Comparison of ENCODE assay signal across 8 cellular contexts in genomic region chr1:110765640-110766335, GRCh38.
DNase-seq lines count a peak whose midpoint lies in the region; ATAC-seq and TF ChIP-seq lines count a peak whose summit lies in the region.

No MANE protein-coding gene starts in this region.

- no peaks in the 10 kb centered on the region for H3K36me3 Mint-ChIP-seq in stimulated activated effector memory CD8-positive, alpha-beta T cell treated with anti-CD3 and anti-CD28 coated beads, Interleukin-12 subunit alpha, Interleukin-12 subunit beta, amount 100 ng/mL, for 72 hours

- H3F3A ChIP-seq in SU-DHL-6 (ENCODE audit: insufficient read depth), result no peaks in the 10 kb centered on the region

- peaks cover 0 to under 1% of the 10 kb centered on the region in 2 donors for H3K4me1 ChIP-seq in breast epithelium

- intact Hi-C loops in breast epithelium (cut with DNase I; ENCODE audit: low total_unique reads), result no loop called here

- H4K20me1 ChIP-seq in SU-DHL-6 (ENCODE audit: low read depth, low read length), result no peaks in the 10 kb centered on the region

- H3K9me2 ChIP-seq in SU-DHL-6 (replicated peaks; ENCODE audit: insufficient read depth, low read length), result no peaks in the 10 kb centered on the region

- H3K4me3 Mint-ChIP-seq in stimulated activated effector memory CD8-positive, alpha-beta T cell treated with anti-CD3 and anti-CD28 coated beads, Interleukin-12 subunit alpha, Interleukin-12 subunit beta, amount 100 ng/mL, for 72 hours, result no peak overlapping the region

- H3K79me2 ChIP-seq in SU-DHL-6 (ENCODE audit: insufficient read depth, low read length), result no peaks in the 10 kb centered on the region

- peak overlapping the region; percentile 17 for H2AFZ ChIP-seq in SU-DHL-6 (ENCODE audit: low read depth, low read length, severe bottlenecking)

- H3K9me3 ChIP-seq in SU-DHL-6 (ENCODE audit: insufficient read depth, low read length) (no peaks in the 10 kb centered on the region), breast epithelium (no peaks in the 10 kb centered on the region)

- ATAC-seq in stimulated activated effector memory CD8-positive, alpha-beta T cell treated with anti-CD3 and anti-CD28 coated beads, Interleukin-12 subunit alpha, Interleukin-12 subunit beta, amount 100 ng/mL, for 72 hours, result peak; percentile 67
- ATAC-seq in HG02973 (IDR thresholded peaks at IDR 0.05; ENCODE audit: unreplicated experiment), result no peak

- H3K4me3 ChIP-seq in SU-DHL-6 (ENCODE audit: insufficient read depth, low read length, poor library complexity, severe bottlenecking), result no peak overlapping the region
- no peak overlapping the region for H3K4me3 ChIP-seq in breast epithelium

- H3K36me3 ChIP-seq in SU-DHL-6 (ENCODE audit: low read length) (no peaks in the 10 kb centered on the region), breast epithelium (no peaks in the 10 kb centered on the region)

- H3K27ac Mint-ChIP-seq in stimulated activated effector memory CD8-positive, alpha-beta T cell treated with anti-CD3 and anti-CD28 coated beads, Interleukin-12 subunit alpha, Interleukin-12 subunit beta, amount 100 ng/mL, for 72 hours, result no peak overlapping the region

- no peak for TF ChIP-seq POLR2A in breast epithelium (IDR thresholded peaks at IDR 0.05)

- no peaks in the 10 kb centered on the region for H3K9me3 Mint-ChIP-seq in stimulated activated effector memory CD8-positive, alpha-beta T cell treated with anti-CD3 and anti-CD28 coated beads, Interleukin-12 subunit alpha, Interleukin-12 subunit beta, amount 100 ng/mL, for 72 hours

- H3K27me3 ChIP-seq in SU-DHL-6 (ENCODE audit: low read length), result no peaks in the 10 kb centered on the region
- no peaks in the 10 kb centered on the region for H3K27me3 ChIP-seq in breast epithelium

- TF ChIP-seq CTCF in SU-DHL-6 (IDR thresholded peaks at IDR 0.05; ENCODE audit: insufficient read depth, low read length, poor library complexity, severe bottlenecking) (peak; percentile 70), breast epithelium (IDR thresholded peaks at IDR 0.05) (peak; percentile 31 to 68 (median 56))

- H3K4me2 ChIP-seq in SU-DHL-6 (ENCODE audit: low read depth, low read length, poor library complexity, severe bottlenecking), result peak overlapping the region; percentile 37

- peak; percentile 15 for DNase-seq in NK-92 treated with Interleukin-12 subunit alpha and Interleukin-12 subunit beta, amount 100 ng/mL, for 24 hours (lab: John Stamatoyannopoulos, UW)
- DNase-seq in NK-92 (lab: John Stamatoyannopoulos, UW; ENCODE audit: unreplicated experiment), result no peak
- peak; percentile 25 for DNase-seq in NCI-H1092 (lab: John Stamatoyannopoulos, UW)
- no peak for DNase-seq in breast epithelium (ENCODE audit: low spot score in 2 of 2)
- peak; percentile 58 for DNase-seq in kidney tubule cell (ENCODE audit: low spot score)
- DNase-seq in stimulated activated effector memory CD8-positive, alpha-beta T cell treated with anti-CD3 and anti-CD28 coated beads, Interleukin-12 subunit alpha, Interleukin-12 subunit beta, amount 100 ng/mL, for 72 hours (ENCODE audit: low spot score in 2 of 2), result peak in 1 of 2 donors; percentile 63

- H3K27ac ChIP-seq in SU-DHL-6 (ENCODE audit: low read depth, low read length), result no peak overlapping the region
- H3K27ac ChIP-seq in breast epithelium, result no peak overlapping the region

- peaks cover 6% of the 10 kb centered on the region for H3K4me1 Mint-ChIP-seq in stimulated activated effector memory CD8-positive, alpha-beta T cell treated with anti-CD3 and anti-CD28 coated beads, Interleukin-12 subunit alpha, Interleukin-12 subunit beta, amount 100 ng/mL, for 72 hours

- no peak overlapping the region for H3K9ac ChIP-seq in SU-DHL-6 (ENCODE audit: low read length)

Comparison
In these comparisons a context has a peak if more than half of its experiments do, and no peak if none do; other contexts are left out.
1. DNase-seq: peak in NK-92 treated with Interleukin-12 subunit alpha and Interleukin-12 subunit beta, amount 100 ng/mL, for 24 hours (single experiment), NCI-H1092 (single experiment) and kidney tubule cell (single experiment); none in NK-92 (single experiment) and breast epithelium (0 of 2).